ENCODE assay signal across 18 cellular contexts in the genomic region with DNA sequence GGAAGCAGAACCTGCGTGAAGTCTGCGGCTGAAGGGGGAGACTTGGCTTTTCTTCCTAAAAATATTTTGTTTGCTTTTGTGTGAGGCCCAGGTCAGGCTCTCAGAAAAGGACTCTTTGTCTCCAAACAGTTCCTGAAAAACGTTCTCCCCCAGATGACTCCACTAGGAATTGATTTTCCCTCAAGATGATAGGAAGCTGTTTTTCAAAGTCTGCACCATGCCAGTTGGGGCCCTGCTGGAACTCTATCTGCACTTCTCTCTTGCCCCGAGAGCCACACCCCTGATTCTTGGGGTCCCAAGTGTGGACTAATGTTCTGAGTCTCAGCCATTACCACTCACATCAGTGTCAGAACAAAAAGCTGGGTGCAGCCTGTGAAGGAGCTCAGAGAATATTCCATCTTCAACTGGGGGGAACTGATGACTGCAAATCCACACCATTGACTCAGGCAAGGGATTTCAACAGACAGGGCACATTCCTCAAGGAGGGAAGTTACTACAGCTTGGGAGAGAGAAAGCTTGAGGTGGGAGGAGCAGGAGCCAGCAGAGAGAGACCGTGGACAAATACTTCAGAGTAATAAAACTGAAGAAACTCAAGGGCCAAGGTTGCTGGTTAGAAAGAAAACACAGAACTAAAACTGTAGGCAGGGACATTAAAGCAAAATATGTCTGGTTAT.
A peak's percentile ranks its signal among the peaks of the same experiment; 100 is the strongest.
DNase-seq lines count a peak whose midpoint lies in the region; ATAC-seq and TF ChIP-seq lines count a peak whose summit lies in the region.
"Had no signal": no experiment of that assay in that cellular context is flagged by ENCODE, and none has a peak within 500 bp of the region (broad histone marks: within the 10 kb centered on the region; RNA-seq: fewer than 3 reads in every experiment).

No MANE protein-coding gene starts in this region.

- H3K27me3 Mint-ChIP-seq in chondrocyte (ENCODE audit: low read depth), result no peaks in the 10 kb centered on the region
- H3K27me3 Mint-ChIP-seq: activated T-cell treated with anti-CD3 and anti-CD28 coated beads, Interleukin-2, amount 50 U/mL, for 24 hours; stimulated activated naive CD8-positive, alpha-beta T cell treated with anti-CD3 and anti-CD28 coated beads, Interleukin-15, amount 100 ng/mL, for 72 hours had no signal

- no peaks in the 10 kb centered on the region for H3K9me3 Mint-ChIP-seq in chondrocyte (ENCODE audit: low read depth)

- ATAC-seq in GM19397 (IDR thresholded peaks at IDR 0.05; ENCODE audit: unreplicated experiment) (no peak), HG02938 (IDR thresholded peaks at IDR 0.05; ENCODE audit: unreplicated experiment) (no peak)
- ATAC-seq: stimulated activated naive CD8-positive, alpha-beta T cell treated with anti-CD3 and anti-CD28 coated beads, Interleukin-15, amount 100 ng/mL, for 72 hours had no signal

- no peak overlapping the region for H3K4me3 Mint-ChIP-seq in chondrocyte (ENCODE audit: unreplicated experiment)
- H3K4me3 Mint-ChIP-seq: activated T-cell treated with anti-CD3 and anti-CD28 coated beads, Interleukin-2, amount 50 U/mL, for 24 hours; stimulated activated naive CD8-positive, alpha-beta T cell treated with anti-CD3 and anti-CD28 coated beads, Interleukin-15, amount 100 ng/mL, for 72 hours had no signal

- H3K36me3 Mint-ChIP-seq in chondrocyte (ENCODE audit: low read depth), result no peaks in the 10 kb centered on the region

- H3K4me3 ChIP-seq in AG09309 (ENCODE audit: control insufficient read depth, low read depth, low read length), result no peak overlapping the region
- H3K4me3 ChIP-seq: PC-9, uterus had no signal

- peaks cover 5% of the 10 kb centered on the region for H3K4me1 Mint-ChIP-seq in chondrocyte (ENCODE audit: low read depth)

- peak; percentile 83 for DNase-seq in AG09309 (ENCODE audit: low read depth)
- DNase-seq in HT-29 (ENCODE audit: low spot score), result peak; percentile 38
- no peak for DNase-seq in chondrocyte (ENCODE audit: low spot score)
- DNase-seq in kidney tubule cell (ENCODE audit: low spot score), result peak; percentile 58
- no peak for DNase-seq in iPS-NIHi7 (ENCODE audit: extremely low spot score)
- no peak for DNase-seq in pons (ENCODE audit: low spot score)
- DNase-seq: activated CD4-positive, alpha-beta T cell treated with anti-CD3 and anti-CD28 coated beads, Interleukin-2, amount 50 U/mL, for 48 hours; activated T-cell treated with anti-CD3 and anti-CD28 coated beads, Interleukin-2, amount 50 U/mL, for 24 hours; H7; left cardiac atrium; MV-4-11; NCI-H748 treated with DMSO at 0.1 percent for 48 hours; PC-9; stimulated activated CD4-positive, alpha-beta T cell treated with anti-CD3 and anti-CD28 coated beads, Interleukin-12 subunit alpha, Interleukin-12 subunit beta, amount 100 ng/mL, for 4 hours; stimulated activated naive CD8-positive, alpha-beta T cell treated with anti-CD3 and anti-CD28 coated beads, Interleukin-15, amount 100 ng/mL, for 72 hours; uterus had no signal

- peak overlapping the region; percentile 13 for H3K27ac Mint-ChIP-seq in chondrocyte (ENCODE audit: unreplicated experiment)
- H3K27ac Mint-ChIP-seq: activated T-cell treated with anti-CD3 and anti-CD28 coated beads, Interleukin-2, amount 50 U/mL, for 24 hours had no signal

- TF ChIP-seq CTCF in AG09309 (IDR thresholded peaks at IDR 0.05; ENCODE audit: control insufficient read depth, insufficient read depth, low read depth, low read length, missing control alignments) (no peak), chondrocyte (IDR thresholded peaks at IDR 0.05) (no peak)

Comparison
In these comparisons a context has a peak if more than half of its experiments do, and no peak if none do; other contexts are left out.
1. DNase-seq: peak in AG09309 (single experiment), HT-29 (single experiment) and kidney tubule cell (single experiment); none in chondrocyte (single experiment), iPS-NIHi7 (single experiment) and pons (single experiment).